Comparison of ENCODE assay signal across 11 cellular contexts in genomic region chr3:128395500-128396125, GRCh38.
DNase-seq lines count a peak whose midpoint lies in the region; ATAC-seq and TF ChIP-seq lines count a peak whose summit lies in the region.
"Had no signal": no experiment of that assay in that cellular context is flagged by ENCODE, and none has a peak within 500 bp of the region (broad histone marks: within the 10 kb centered on the region; RNA-seq: fewer than 3 reads in every experiment).

No MANE protein-coding gene starts in this region.

- H2BK15ac ChIP-seq in IMR-90 (ENCODE audit: low read depth, low read length), result no peak overlapping the region

- no peak for TF ChIP-seq RAD21 in IMR-90 (IDR thresholded peaks at IDR 0.05; ENCODE audit: low read length)

- dilution Hi-C loops in IMR-90 (cut with HindIII; ENCODE audit: low sequenced_read_pairs, unreplicated experiment), result no loop called here

- peaks cover 4% of the 10 kb centered on the region; the same call in 1 of the 2 replicates for H4K20me1 ChIP-seq in IMR-90 (ENCODE audit: insufficient read depth, low read length)

- peaks cover 5% of the 10 kb centered on the region; the same call in 1 of the 2 replicates for H3K4me1 ChIP-seq in IMR-90 (ENCODE audit: control insufficient read depth, insufficient read depth, low read length)
- H3K4me1 ChIP-seq in left ventricle myocardium inferior, result peaks cover 35% of the 10 kb centered on the region
- H3K4me1 ChIP-seq in skeletal muscle tissue (ENCODE audit: control insufficient read depth in 3 of 3, insufficient read depth in 3 of 3, low read length in 3 of 3), result peaks cover 16 to 35% (median 21%) of the 10 kb centered on the region in 3 donors

- POLR2A ChIA-PET in IMR-90 (lab: Charles Lee; ENCODE audit: unreplicated experiment), result no interaction called here

- H2BK20ac ChIP-seq in IMR-90 (ENCODE audit: low read depth, low read length), result no peak overlapping the region

- H3K14ac ChIP-seq in IMR-90 (replicated peaks; ENCODE audit: low read depth, low read length), result no peak overlapping the region; the same call in 1 of the 2 replicates

- H3K4me3 ChIP-seq in IMR-90 (ENCODE audit: insufficient read depth, low read depth, low read length) (no peak overlapping the region), left ventricle myocardium inferior (no peak overlapping the region), skeletal muscle tissue (ENCODE audit: low read length in 3 of 3) (no peak overlapping the region)
- H3K4me3 ChIP-seq: smooth muscle cell had no signal

- H2AK5ac ChIP-seq in IMR-90 (ENCODE audit: low read depth, low read length), result no peak overlapping the region

- H3K23ac ChIP-seq in IMR-90 (ENCODE audit: low read depth, low read length), result peak overlapping the region; percentile 26; the same call in 1 of the 2 replicates

- no peaks in the 10 kb centered on the region for H3K9me3 ChIP-seq in IMR-90 (ENCODE audit: control insufficient read depth, insufficient read depth, low read length)
- H3K9me3 ChIP-seq in left ventricle myocardium inferior (replicated peaks), result no peaks in the 10 kb centered on the region
- no peaks in the 10 kb centered on the region for H3K9me3 ChIP-seq in skeletal muscle tissue (ENCODE audit: control insufficient read depth in 3 of 3, low read length in 3 of 3)

- H3K9ac ChIP-seq in IMR-90 (ENCODE audit: low read depth, low read length) (no peak overlapping the region), skeletal muscle tissue (ENCODE audit: low read depth in 1 of 3, low read length in 3 of 3) (peak overlapping the region in 2 of 3 donors; percentile 3 to 33)

- no peak overlapping the region for H4K91ac ChIP-seq in IMR-90 (ENCODE audit: insufficient read depth, low read depth, low read length)

- peak; percentile 91 for ATAC-seq in IMR-90 (ENCODE audit: low read depth)

- no peak overlapping the region for H3K56ac ChIP-seq in IMR-90 (ENCODE audit: extremely low read depth, insufficient read depth, low read length)

- no peak for TF ChIP-seq CTCF in IMR-90 (conservative IDR thresholded peaks at IDR 0.05; ENCODE audit: low read depth, low read length)
- no peak for TF ChIP-seq CTCF in left ventricle myocardium inferior (IDR thresholded peaks at IDR 0.05; ENCODE audit: borderline replicate concordance)

- no peak overlapping the region for H3K4ac ChIP-seq in IMR-90 (ENCODE audit: low read depth, low read length)

- DNase-seq in IMR-90 (peak; percentile 43), cerebellar cortex (ENCODE audit: low spot score) (peak; percentile 45), left ventricle myocardium inferior (peak; percentile 82), occipital lobe (lab: John Stamatoyannopoulos, UW) (no peak), NCI-H2081 (lab: John Stamatoyannopoulos, UW) (no peak)
- DNase-seq in activated CD4-positive, alpha-beta T cell treated with anti-CD3 and anti-CD28 coated beads, Interleukin-2, amount 50 U/mL, for 4 hours, result no peak
- no peak for DNase-seq in effector CD8-positive, alpha-beta T cell (lab: John Stamatoyannopoulos, UW)
- DNase-seq: activated B cell treated with CpG ODN at 0.5 μM for 24 hours; activated effector memory CD4-positive, alpha-beta T cell treated with Interleukin-2 at 50 U/mL for 16 hours had no signal

- no TSS peak for BruUV-seq in IMR-90 (replicated peaks; lab: Mats Ljungman, UMichigan)

- no peak overlapping the region for H2BK120ac ChIP-seq in IMR-90 (ENCODE audit: low read depth, low read length)

- peak overlapping the region; percentile 16; the same call in 1 of the 2 replicates for H3K18ac ChIP-seq in IMR-90 (ENCODE audit: low read depth, low read length)

- in situ Hi-C loops in IMR-90 (cut with MboI; ENCODE audit: low sequenced_read_pairs), result no loop called here

- H3K36me3 ChIP-seq in IMR-90 (ENCODE audit: control insufficient read depth, insufficient read depth, low read length) (no peaks in the 10 kb centered on the region), left ventricle myocardium inferior (no peaks in the 10 kb centered on the region), skeletal muscle tissue (ENCODE audit: control insufficient read depth in 3 of 3, insufficient read depth in 3 of 3, low read length in 3 of 3) (no peaks in the 10 kb centered on the region)

- no peak overlapping the region for H2AK9ac ChIP-seq in IMR-90 (replicated peaks; ENCODE audit: low read depth, low read length, poor library complexity)

- H3K27ac ChIP-seq in IMR-90 (ENCODE audit: insufficient read depth, low read length) (no peak overlapping the region), left ventricle myocardium inferior (replicated peaks) (peak overlapping the region; percentile 49), skeletal muscle tissue (ENCODE audit: low read depth, low read length) (no peak overlapping the region)

- H2BK5ac ChIP-seq in IMR-90 (ENCODE audit: low read depth, low read length, poor library complexity, severe bottlenecking), result no peak overlapping the region

- peak overlapping the region; percentile 55 for H2AFZ ChIP-seq in IMR-90 (replicated peaks; ENCODE audit: low read length, poor library complexity)

- intact Hi-C loops in IMR-90 (cut with micrococcal nuclease) (no loop called here), left ventricle myocardium inferior (cut with micrococcal nuclease) (no loop called here)

- CTCF ChIA-PET in IMR-90 (lab: Yijun Ruan, JAX), result no interaction called here

- no peak overlapping the region for H4K8ac ChIP-seq in IMR-90 (ENCODE audit: low read depth in 2 of 2, low read length in 2 of 2)

- H3K9me1 ChIP-seq in IMR-90 (ENCODE audit: insufficient read depth, low read length), result no peaks in the 10 kb centered on the region

- 98% methylated on average over 4 of the region's 9 CpGs; no CpG with 5 or more reads in 1 of the 2 experiments for WGBS in IMR-90 (ENCODE audit: extremely low coverage in 2 of 2, insufficient read length in 1 of 2), 2 experiments

- no peaks in the 10 kb centered on the region for H3K79me1 ChIP-seq in IMR-90 (ENCODE audit: low read depth in 1 of 2, low read length in 2 of 2)

- peak overlapping the region; percentile 64; the same call in 1 of the 2 replicates for H4K5ac ChIP-seq in IMR-90 (ENCODE audit: low read depth, low read length)

- H3K27me3 ChIP-seq in IMR-90 (ENCODE audit: control insufficient read depth, insufficient read depth, low read length) (no peaks in the 10 kb centered on the region), left ventricle myocardium inferior (ENCODE audit: low read depth) (no peaks in the 10 kb centered on the region), skeletal muscle tissue (ENCODE audit: control insufficient read depth in 3 of 3, insufficient read depth in 3 of 3, low read length in 3 of 3) (no peaks in the 10 kb centered on the region)

- no peak overlapping the region; the same call in 1 of the 2 replicates for H3K4me2 ChIP-seq in IMR-90 (ENCODE audit: low read depth, low read length)
- H3K4me2 ChIP-seq: smooth muscle cell had no signal

- TF ChIP-seq POLR2A in IMR-90 (IDR thresholded peaks at IDR 0.05; ENCODE audit: low read depth, low read length), result no peak

TF ChIP-seq in IMR-90, 13 proteins besides CTCF, POLR2A, EP300 and RAD21:
- TF ChIP-seq BHLHE40 (IDR thresholded peaks at IDR 0.05; ENCODE audit: low read depth, low read length) (no peak), NFE2L2 (IDR thresholded peaks at IDR 0.05; ENCODE audit: low read depth, low read length) (no peak), MAZ (IDR thresholded peaks at IDR 0.05; ENCODE audit: borderline replicate concordance, low read depth, low read length) (no peak), RCOR1 (IDR thresholded peaks at IDR 0.05; ENCODE audit: insufficient replicate concordance, low read length) (no peak), USF2 (IDR thresholded peaks at IDR 0.05; ENCODE audit: low read depth, low read length) (no peak), ELK1 (IDR thresholded peaks at IDR 0.05; ENCODE audit: borderline replicate concordance, low read depth, low read length) (no peak), RFX5 (IDR thresholded peaks at IDR 0.05; ENCODE audit: low read depth, low read length) (no peak), MXI1 (IDR thresholded peaks at IDR 0.05; ENCODE audit: borderline replicate concordance, low read depth, low read length) (no peak), FOS (IDR thresholded peaks at IDR 0.05; ENCODE audit: low read depth, low read length) (no peak), CHD1 (IDR thresholded peaks at IDR 0.05; ENCODE audit: low read depth, low read length) (no peak)

Comparison
In these comparisons a context has a peak if more than half of its experiments do, and no peak if none do; other contexts are left out.
1. DNase-seq: peak in IMR-90 (single experiment), cerebellar cortex (single experiment) and left ventricle myocardium inferior (single experiment); none in occipital lobe (single experiment), NCI-H2081 (0 of 2), activated CD4-positive, alpha-beta T cell treated with anti-CD3 and anti-CD28 coated beads, Interleukin-2, amount 50 U/mL, for 4 hours (0 of 2) and effector CD8-positive, alpha-beta T cell (single experiment).